In the genomic region with DNA sequence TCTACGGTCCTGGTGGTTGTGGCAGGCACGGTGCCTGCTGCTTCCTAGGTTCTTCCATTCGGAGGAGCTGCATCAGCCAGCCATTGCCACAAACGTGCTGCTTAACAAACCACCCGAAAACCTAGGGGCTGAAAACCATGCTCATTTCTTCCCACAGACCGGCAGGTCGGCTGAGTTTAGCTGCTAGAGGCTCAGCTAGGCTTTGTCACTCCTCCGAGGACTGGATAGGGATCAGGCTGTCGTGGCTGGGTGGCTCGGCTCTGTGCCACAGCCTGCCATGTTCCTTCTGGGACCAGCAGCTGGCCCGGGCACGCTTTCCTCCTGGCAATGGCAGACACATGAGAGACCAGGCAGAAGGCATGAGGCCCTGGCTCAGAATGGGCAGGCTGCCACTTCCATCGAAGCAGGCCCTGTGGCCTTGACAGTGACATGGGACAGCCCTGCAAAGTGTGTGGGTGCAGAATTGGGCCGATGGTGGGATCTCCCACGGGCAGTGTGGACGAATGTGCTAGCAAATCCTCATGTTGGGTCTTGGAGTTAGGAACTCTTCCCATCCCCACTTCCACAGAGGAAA, we compare ENCODE assay signal across 19 cellular contexts. TPM values are rescaled to one million over a fixed set of nuclear protein-coding genes. Genes with fewer than 3 reads are reported as not detected.
A peak's percentile ranks its signal among the peaks of the same experiment; 100 is the strongest.
DNase-seq lines count a peak whose midpoint lies in the region; ATAC-seq, FAIRE-seq and TF ChIP-seq lines count a peak whose summit lies in the region.
"Had no signal": no experiment of that assay in that cellular context is flagged by ENCODE, and none has a peak within 500 bp of the region (broad histone marks: within the 10 kb centered on the region; RNA-seq: fewer than 3 reads in every experiment).

No MANE protein-coding gene starts in this region.

- POLR2A ChIA-PET in IMR-90 (lab: Charles Lee; ENCODE audit: unreplicated experiment), result no interaction called here
- POLR2A ChIA-PET in H1 (lab: Charles Lee; ENCODE audit: partially characterized antibody), result no interaction called here

- FAIRE-seq in H1 (lab: Jason Lieb, UNC), result no peak
- FAIRE-seq: H54 had no signal

- H3K27me3 ChIP-seq in BLaER1 treated with 17β-estradiol and CSF1 and Interleukin-3, amounts not matched to agents 10 nM and 100 nM, result peaks cover 0 to 17% (median 0%) of the 10 kb centered on the region in 11 experiments; a peak in 9 of 22 replicates
- H3K27me3 ChIP-seq in IMR-90 (ENCODE audit: control insufficient read depth, insufficient read depth, low read length) (peaks cover 6% of the 10 kb centered on the region), H1 (replicated peaks in 1 of 4; ENCODE audit: control insufficient read depth in 3 of 4, extremely low read depth in 1 of 4, insufficient read depth in 3 of 4, low read length in 3 of 4) (no peaks in the 10 kb centered on the region), osteoblast (ENCODE audit: insufficient read depth, low read length) (peaks cover 5% of the 10 kb centered on the region)
- H3K27me3 ChIP-seq: Peyer's patch, tibial nerve had no signal

- H2BK15ac ChIP-seq in IMR-90 (ENCODE audit: low read depth, low read length) (peak overlapping the region; percentile 89; the same call in 2 of the 3 replicates), H1 (ENCODE audit: low read length) (peak overlapping the region; percentile 72; the same call in 1 of the 2 replicates)

- H3K18ac ChIP-seq in IMR-90 (ENCODE audit: low read depth, low read length) (peak overlapping the region; percentile 77), H1 (ENCODE audit: extremely low read depth, low read length) (no peak overlapping the region)

- CTCF ChIA-PET in IMR-90 (lab: Yijun Ruan, JAX), result no interaction called here
- CTCF ChIA-PET in H1 (lab: Charles Lee; ENCODE audit: partially characterized antibody), result interaction anchor here (1.1 to 1.3 kb wide), 3 partner anchors 22 to 156 kb away, joined by 3 to 4 read pairs (median 3); no protein-coding TSS in a partner anchor

- H3K23me2 ChIP-seq in H1 (ENCODE audit: low read depth, low read length), result peaks cover 5% of the 10 kb centered on the region; the same call in 1 of the 2 replicates

- H2AFZ ChIP-seq in IMR-90 (replicated peaks; ENCODE audit: low read length, poor library complexity) (peak overlapping the region; percentile 71), H1 (ENCODE audit: low read length) (no peak overlapping the region), osteoblast (ENCODE audit: low read length) (peak overlapping the region; percentile 50)

- intact Hi-C loops in IMR-90 (cut with micrococcal nuclease), result no loop called here

- TF ChIP-seq RAD21 in IMR-90 (IDR thresholded peaks at IDR 0.05; ENCODE audit: low read length) (no peak), H1 (IDR thresholded peaks at IDR 0.05 in 1 of 2, conservative IDR thresholded peaks at IDR 0.05 in 1 of 2; ENCODE audit: low read depth in 2 of 2, low read length in 2 of 2) (no peak)

- ATAC-seq in IMR-90 (ENCODE audit: low read depth), result no peak
- no peak for ATAC-seq in GM21526 (IDR thresholded peaks at IDR 0.05; ENCODE audit: low FRiP score, unreplicated experiment)
- ATAC-seq: naive thymus-derived CD8-positive, alpha-beta T cell had no signal

- peaks cover 18 to 53% (median 43%) of the 10 kb centered on the region in 10 experiments for H3K4me1 ChIP-seq in BLaER1 treated with 17β-estradiol and CSF1 and Interleukin-3, amounts not matched to agents 10 nM and 100 nM
- H3K4me1 ChIP-seq in IMR-90 (ENCODE audit: control insufficient read depth, insufficient read depth, low read length) (peaks cover 20% of the 10 kb centered on the region), H1 (replicated peaks in 1 of 4; ENCODE audit: control insufficient read depth in 3 of 4, insufficient read depth in 4 of 4, low read length in 3 of 4) (no peaks in the 10 kb centered on the region; a peak in 1 of 7 replicates), osteoblast (ENCODE audit: insufficient read depth, low read length) (peaks cover 15% of the 10 kb centered on the region)
- H3K4me1 ChIP-seq: Peyer's patch had no signal

- in situ Hi-C loops in IMR-90 (cut with MboI; ENCODE audit: low sequenced_read_pairs), result no loop called here

- H3K56ac ChIP-seq in IMR-90 (ENCODE audit: extremely low read depth, insufficient read depth, low read length), result no peak overlapping the region
- H3K56ac ChIP-seq in H1 (replicated peaks; ENCODE audit: insufficient read length, low read depth, low read length), result no peak overlapping the region

- no peaks in the 10 kb centered on the region for H3K79me1 ChIP-seq in IMR-90 (ENCODE audit: low read depth in 1 of 2, low read length in 2 of 2)
- no peaks in the 10 kb centered on the region for H3K79me1 ChIP-seq in H1 (ENCODE audit: low read depth, low read length)

- H2BK120ac ChIP-seq in IMR-90 (ENCODE audit: low read depth, low read length) (peak overlapping the region; percentile 80), H1 (replicated peaks; ENCODE audit: low read depth, low read length) (no peak overlapping the region)

- H2BK20ac ChIP-seq in IMR-90 (ENCODE audit: low read depth, low read length) (peak overlapping the region; percentile 12; the same call in 1 of the 2 replicates), H1 (ENCODE audit: low read length) (no peak overlapping the region)

- H3K4ac ChIP-seq in IMR-90 (ENCODE audit: low read depth, low read length), result peak overlapping the region; percentile 88
- H3K4ac ChIP-seq in H1 (replicated peaks; ENCODE audit: insufficient read length, low read depth, low read length), result no peak overlapping the region

- peaks cover 10% of the 10 kb centered on the region for H3K9me1 ChIP-seq in IMR-90 (ENCODE audit: insufficient read depth, low read length)

- peak overlapping the region in 7 of 11 experiments; percentile 10 to 84 (median 75); a peak in 12 of 22 replicates for H3K4me2 ChIP-seq in BLaER1 treated with 17β-estradiol and CSF1 and Interleukin-3, amounts not matched to agents 10 nM and 100 nM
- H3K4me2 ChIP-seq in IMR-90 (ENCODE audit: low read depth, low read length) (no peak overlapping the region), H1 (ENCODE audit: insufficient read depth in 1 of 2, low read depth in 2 of 2, low read length in 2 of 2) (no peak overlapping the region), osteoblast (ENCODE audit: insufficient read depth, low read length) (peak overlapping the region; percentile 66)

- H4K5ac ChIP-seq in IMR-90 (ENCODE audit: low read depth, low read length) (peak overlapping the region; percentile 69), H1 (ENCODE audit: insufficient read length, low read depth, low read length) (no peak overlapping the region)

- H4K91ac ChIP-seq in IMR-90 (ENCODE audit: insufficient read depth, low read depth, low read length) (peak overlapping the region; percentile 94), H1 (replicated peaks; ENCODE audit: insufficient read length, low read length) (no peak overlapping the region)

- H3K4me3 ChIP-seq in BLaER1 treated with 17β-estradiol and CSF1 and Interleukin-3, amounts not matched to agents 10 nM and 100 nM, result no peak overlapping the region
- H3K4me3 ChIP-seq in IMR-90 (ENCODE audit: insufficient read depth, low read depth, low read length), result no peak overlapping the region
- no peak overlapping the region for H3K4me3 ChIP-seq in H1 (ENCODE audit: extremely low read depth in 1 of 4, insufficient read depth in 2 of 4, low read depth in 3 of 4, low read length in 4 of 4)
- H3K4me3 ChIP-seq in osteoblast (ENCODE audit: insufficient read depth, low read length), result no peak overlapping the region
- H3K4me3 ChIP-seq: Peyer's patch, skin epidermis, tibial nerve had no signal

- no peak for TF ChIP-seq CTCF in IMR-90 (conservative IDR thresholded peaks at IDR 0.05; ENCODE audit: low read depth, low read length)
- TF ChIP-seq CTCF in H1 (IDR thresholded peaks at IDR 0.05; ENCODE audit: control extremely low read depth in 1 of 3, insufficient read depth in 1 of 3, low read depth in 1 of 3, low read length in 3 of 3), result no peak
- TF ChIP-seq CTCF in osteoblast (IDR thresholded peaks at IDR 0.05; ENCODE audit: extremely low read depth, low read depth, low read length), result no peak

- H3K14ac ChIP-seq in IMR-90 (replicated peaks; ENCODE audit: low read depth, low read length) (peak overlapping the region; percentile 71), H1 (ENCODE audit: insufficient read length) (no peak overlapping the region)

- H3K79me2 ChIP-seq in H1 (ENCODE audit: control insufficient read depth in 1 of 2, insufficient read depth in 2 of 2, low read length in 2 of 2) (no peaks in the 10 kb centered on the region), osteoblast (ENCODE audit: insufficient read depth, low read length) (no peaks in the 10 kb centered on the region)

- H3K36me3 ChIP-seq in BLaER1 treated with 17β-estradiol and CSF1 and Interleukin-3, amounts not matched to agents 10 nM and 100 nM, result peaks cover 0 to 94% (median 45%) of the 10 kb centered on the region in 11 experiments; a peak in 15 of 22 replicates
- H3K36me3 ChIP-seq in IMR-90 (ENCODE audit: control insufficient read depth, insufficient read depth, low read length) (no peaks in the 10 kb centered on the region), H1 (ENCODE audit: control insufficient read depth in 2 of 4, insufficient read depth in 4 of 4, low read length in 3 of 4) (no peaks in the 10 kb centered on the region), osteoblast (ENCODE audit: insufficient read depth, low read length) (no peaks in the 10 kb centered on the region)
- H3K36me3 ChIP-seq: Peyer's patch, tibial nerve had no signal

- 84% methylated on average over 8 of the region's 16 CpGs; no CpG with 5 or more reads in 1 of the 2 experiments for WGBS in IMR-90 (ENCODE audit: extremely low coverage in 2 of 2, insufficient read length in 1 of 2), 2 experiments
- WGBS in H1 (ENCODE audit: extremely low coverage in 1 of 2, insufficient coverage in 1 of 2, insufficient read length in 1 of 2, insufficient replicate concordance in 2 of 2, low coverage in 1 of 2, low lambda C conversion rate in 2 of 2, missing lambda C conversion rate in 1 of 2), 2 experiments, result 88% methylated on average over 16 of the region's 16 CpGs; no CpG with 5 or more reads in 1 of the 2 experiments

- TF ChIP-seq POLR2A in IMR-90 (IDR thresholded peaks at IDR 0.05; ENCODE audit: low read depth, low read length) (no peak), H1 (IDR thresholded peaks at IDR 0.05; ENCODE audit: control extremely low read depth in 1 of 2, low read depth in 2 of 2, low read length in 2 of 2) (no peak)

- no peak overlapping the region for H2BK12ac ChIP-seq in H1 (ENCODE audit: low read depth, low read length)

- no peaks in the 10 kb centered on the region for H3K9me3 ChIP-seq in BLaER1 treated with 17β-estradiol and CSF1 and Interleukin-3, amounts not matched to agents 10 nM and 100 nM (replicated peaks in 1 of 11)
- H3K9me3 ChIP-seq in IMR-90 (ENCODE audit: control insufficient read depth, insufficient read depth, low read length) (no peaks in the 10 kb centered on the region), H1 (ENCODE audit: insufficient read depth in 2 of 2, low read depth in 1 of 2, low read length in 1 of 2) (no peaks in the 10 kb centered on the region), osteoblast (ENCODE audit: low read depth, low read length) (no peaks in the 10 kb centered on the region)
- H3K9me3 ChIP-seq: Peyer's patch, tibial nerve had no signal

- peak overlapping the region; percentile 78 to 98; a peak in 3 of 4 replicates for H4K8ac ChIP-seq in IMR-90 (ENCODE audit: low read depth in 2 of 2, low read length in 2 of 2)
- peak overlapping the region; percentile 22 for H4K8ac ChIP-seq in H1 (ENCODE audit: extremely low read depth, insufficient read depth, low read length)

- H2BK5ac ChIP-seq in IMR-90 (ENCODE audit: low read depth, low read length, poor library complexity, severe bottlenecking), result peak overlapping the region; percentile 53
- 0 out of 2 replicates have a peak overlapping the region, but pooled peaks have one; percentile 24 for H2BK5ac ChIP-seq in H1 (ENCODE audit: low read depth, low read length)

- dilution Hi-C loops in IMR-90 (cut with HindIII; ENCODE audit: low sequenced_read_pairs, unreplicated experiment), result no loop called here

- no peak for TF ChIP-seq EP300 in H1 (IDR thresholded peaks at IDR 0.05; ENCODE audit: borderline replicate concordance in 1 of 2, low read depth in 2 of 2, low read length in 2 of 2)

- H2AK5ac ChIP-seq in IMR-90 (ENCODE audit: low read depth, low read length), result peak overlapping the region; percentile 69
- H2AK5ac ChIP-seq in H1 (ENCODE audit: low read depth, low read length), result no peak overlapping the region; the same call in 1 of the 2 replicates

- no peak overlapping the region for H3K23ac ChIP-seq in IMR-90 (ENCODE audit: low read depth, low read length)
- no peak overlapping the region for H3K23ac ChIP-seq in H1 (ENCODE audit: insufficient read length)

- BruUV-seq in IMR-90 (replicated peaks; lab: Mats Ljungman, UMichigan), result no TSS peak

- 0 out of 22 replicates have a peak overlapping the region, but pooled peaks of 1 of the 11 experiments have one; percentile 5 for H3K9ac ChIP-seq in BLaER1 treated with 17β-estradiol and CSF1 and Interleukin-3, amounts not matched to agents 10 nM and 100 nM
- H3K9ac ChIP-seq in IMR-90 (ENCODE audit: low read depth, low read length) (no peak overlapping the region), H1 (replicated peaks in 1 of 4; ENCODE audit: extremely low read depth in 1 of 4, low read depth in 3 of 4, low read length in 3 of 4) (no peak overlapping the region)

- H3K27ac ChIP-seq in BLaER1 treated with 17β-estradiol and CSF1 and Interleukin-3, amounts not matched to agents 10 nM and 100 nM, result no peak overlapping the region
- H3K27ac ChIP-seq in IMR-90 (ENCODE audit: insufficient read depth, low read length), result peak overlapping the region; percentile 81; the same call in 1 of the 2 replicates
- H3K27ac ChIP-seq in H1 (ENCODE audit: low read depth, low read length), result no peak overlapping the region
- peak overlapping the region; percentile 28 for H3K27ac ChIP-seq in osteoblast (ENCODE audit: low read depth, low read length)
- H3K27ac ChIP-seq: Peyer's patch, tibial nerve had no signal

- peak overlapping the region; percentile 23 for H2AK9ac ChIP-seq in IMR-90 (replicated peaks; ENCODE audit: low read depth, low read length, poor library complexity)

- peaks cover 25 to 93% (median 70%) of the 10 kb centered on the region in 11 experiments; a peak in 20 of 22 replicates for H4K20me1 ChIP-seq in BLaER1 treated with 17β-estradiol and CSF1 and Interleukin-3, amounts not matched to agents 10 nM and 100 nM
- H4K20me1 ChIP-seq in IMR-90 (ENCODE audit: insufficient read depth, low read length) (no peaks in the 10 kb centered on the region), H1 (replicated peaks in 1 of 2; ENCODE audit: control insufficient read depth in 1 of 2, insufficient read depth in 2 of 2, low read length in 2 of 2) (no peaks in the 10 kb centered on the region), osteoblast (ENCODE audit: insufficient read depth, low read length) (no peaks in the 10 kb centered on the region)

- no peak for DNase-seq in IMR-90
- DNase-seq in H1 (ENCODE audit: low read depth in 1 of 2, low spot score in 2 of 2), result no peak
- DNase-seq in osteoblast (ENCODE audit: insufficient read length, low spot score, missing footprints), result peak; percentile 65
- DNase-seq in activated CD4-positive, alpha-beta T cell treated with anti-CD3 and anti-CD28 coated beads, Interleukin-2, amount 50 U/mL, for 1 hour, result no peak
- no peak for DNase-seq in NCI-H345 (lab: John Stamatoyannopoulos, UW)
- DNase-seq: erythroblast; foreskin melanocyte; KG1; NCI-H2029 treated with DMSO at 0.1 percent for 48 hours; stimulated activated CD4-positive, alpha-beta T cell treated with anti-CD3 and anti-CD28 coated beads, Interleukin-2, amount 100 ng/mL, for 48 hours had no signal

RNA-seq across cellular contexts. Expression of a gene that starts 20.9 kb away (rescaled TPM):
- total RNA-seq in IMR-90 (2012; rRNA removed) (not detected in 2 replicates), osteoblast (1.1 and 1.5 TPM in 2 replicates)
- polyA plus RNA-seq in IMR-90 (2012; rRNA removed) (not detected in 2 replicates), H1 (2011; rRNA removed) (0.80 and 1.5 TPM in 2 replicates)
- polyA plus RNA-seq in IMR-90 (2012; cell fraction: cytosol; rRNA removed), result not detected in 2 replicates
- polyA plus RNA-seq in IMR-90 (2012; cell fraction: nucleus; rRNA removed; ENCODE audit: low replicate concordance), result 0.06 and 0.11 TPM in 2 replicates
- 0.37 and 0.50 TPM in 2 replicates for total RNA-seq in H1 (2021; fragmentation: NEBNext Ultra II Directional; extraction: Animal tissue kit (Norgen Biotek cat#: 25700))
- 1.7 TPM for polyA plus RNA-seq in H1 (2011; cell fraction: cytosol; rRNA removed)
- 3.1 TPM for polyA plus RNA-seq in H1 (2011; cell fraction: nucleus; rRNA removed)
- 0.17 to 0.80 TPM (median 0.41 TPM) in 4 replicates for polyA plus RNA-seq in H1 (2012, experiment 1 of 2)
- polyA plus RNA-seq in H1 (2012, experiment 2 of 2), result 0.45 TPM
- polyA plus RNA-seq in H1 (2013, experiment 1 of 2), result 0.95 TPM
- 0.42 TPM for polyA plus RNA-seq in H1 (2013, experiment 2 of 2)
- 0.60 and 0.93 TPM in 2 replicates for polyA minus RNA-seq in H1 (2011; rRNA and poly(A)+ RNA removed)
- 0.81 TPM for polyA minus RNA-seq in H1 (2011; cell fraction: cytosol; rRNA and poly(A)+ RNA removed)
- 1.5 TPM for polyA minus RNA-seq in H1 (2011; cell fraction: nucleus; rRNA and poly(A)+ RNA removed)
- total RNA-seq: HT-29, NCI-H460 had no signal

Comparison
In these comparisons a context has a peak if more than half of its experiments do, and no peak if none do; other contexts are left out.
1. H3K27ac ChIP-seq: peak in IMR-90 (single experiment) and osteoblast (single experiment); none in BLaER1 treated with 17β-estradiol and CSF1 and Interleukin-3, amounts not matched to agents 10 nM and 100 nM (0 of 11) and H1 (single experiment).
2. H3K4me2 ChIP-seq: peak in BLaER1 treated with 17β-estradiol and CSF1 and Interleukin-3, amounts not matched to agents 10 nM and 100 nM (7 of 11) and osteoblast (single experiment); none in IMR-90 (single experiment) and H1 (0 of 2).